In genomic region chr5:163565492-163565891, GRCh38 we compare ENCODE assay signal across 7 cellular contexts.
DNase-seq lines count a peak whose midpoint lies in the region; ATAC-seq and TF ChIP-seq lines count a peak whose summit lies in the region.

No MANE protein-coding gene starts in this region.

- H3K4me3 ChIP-seq in Panc1 (ENCODE audit: low read depth in 2 of 2, low read length in 2 of 2) (peak overlapping the region; percentile 14 to 53), fibroblast of mammary gland (ENCODE audit: control insufficient read depth, low read depth, low read length) (peak overlapping the region; percentile 38), psoas muscle (peak overlapping the region; percentile 53)

- peaks cover 8% of the 10 kb centered on the region for H3K4me1 ChIP-seq in Panc1 (ENCODE audit: control insufficient read depth, insufficient read depth, low read length)
- peaks cover 9% of the 10 kb centered on the region for H3K4me1 ChIP-seq in psoas muscle

- TF ChIP-seq CTCF in Panc1 (IDR thresholded peaks at IDR 0.05) (no peak), fibroblast of mammary gland (conservative IDR thresholded peaks at IDR 0.05; ENCODE audit: control insufficient read depth, insufficient read depth, low read depth, low read length) (no peak), psoas muscle (IDR thresholded peaks at IDR 0.05) (no peak)

- no peak overlapping the region for H3K27ac ChIP-seq in Panc1 (ENCODE audit: low read length)
- no peak overlapping the region for H3K27ac ChIP-seq in psoas muscle

- H3K27me3 ChIP-seq in Panc1 (ENCODE audit: control insufficient read depth, insufficient read depth, low read length) = peaks cover 33% of the 10 kb centered on the region
- peaks cover 7 to 39% (median 10%) of the 10 kb centered on the region in 3 donors for H3K27me3 ChIP-seq in psoas muscle (ENCODE audit: insufficient read depth in 3 of 3, low read length in 2 of 3)

- DNase-seq in Panc1 (ENCODE audit: low read depth, low spot score) (no peak), fibroblast of mammary gland (ENCODE audit: low read depth) (no peak), psoas muscle (no peak), D341Med (ENCODE audit: low spot score) (no peak)

- POLR2A ChIA-PET in Panc1 (lab: Charles Lee) = no interaction called here

- H3K9me3 ChIP-seq in Panc1 (ENCODE audit: control insufficient read depth, insufficient read depth, low read depth, low read length) (no peaks in the 10 kb centered on the region), psoas muscle (no peaks in the 10 kb centered on the region)

- in situ Hi-C loops in Panc1 (cut with HindIII; ENCODE audit: low pct_unique_long_range_greater_than_20kb, low sequenced_read_pairs) = no loop called here

- CTCF ChIA-PET in Panc1 (lab: Charles Lee) = no interaction called here

- H3K36me3 ChIP-seq in Panc1 (ENCODE audit: control insufficient read depth, insufficient read depth, low read length) = no peaks in the 10 kb centered on the region
- no peaks in the 10 kb centered on the region for H3K36me3 ChIP-seq in psoas muscle (ENCODE audit: insufficient read depth in 1 of 2, low read depth in 1 of 2)

- no TSS peak for BruUV-seq in Panc1 (replicated peaks; lab: Mats Ljungman, UMichigan)

- ATAC-seq in GM21360 (IDR thresholded peaks at IDR 0.05; ENCODE audit: unreplicated experiment) = peak; percentile 5
- ATAC-seq in Panc1 = peak; percentile 22
- ATAC-seq in psoas muscle = no peak
- no peak for ATAC-seq in GM21526 (IDR thresholded peaks at IDR 0.05; ENCODE audit: low FRiP score, unreplicated experiment)
- ATAC-seq in HG03571 (IDR thresholded peaks at IDR 0.05; ENCODE audit: unreplicated experiment) = no peak

- intact Hi-C loops in Panc1 (cut with micrococcal nuclease; ENCODE audit: unreplicated experiment) (loop anchor here (5.0 to 10.0 kb wide), 4 partner anchors 447 to 1639 kb away; no protein-coding TSS in a partner anchor), psoas muscle (cut with DNase I) (loop anchor here (10.0 kb wide), 3 partner anchors 939 to 1649 kb away; no protein-coding TSS in a partner anchor)

- WGBS in psoas muscle, 3 donors = 6 to 7% (median 7%) methylated on average over 11 of the region's 11 CpGs

Comparison
In these comparisons a context has a peak if more than half of its experiments do, and no peak if none do; other contexts are left out.
1. ATAC-seq: peak in GM21360 (single experiment) and Panc1 (single experiment); none in psoas muscle (0 of 4), GM21526 (single experiment) and HG03571 (single experiment).
2. Peak in every context shown above with its lines, with median percentiles within 50 percentile points of each other: H3K4me3 ChIP-seq.